ENCODE assay signal across 13 cellular contexts in the genomic region with DNA sequence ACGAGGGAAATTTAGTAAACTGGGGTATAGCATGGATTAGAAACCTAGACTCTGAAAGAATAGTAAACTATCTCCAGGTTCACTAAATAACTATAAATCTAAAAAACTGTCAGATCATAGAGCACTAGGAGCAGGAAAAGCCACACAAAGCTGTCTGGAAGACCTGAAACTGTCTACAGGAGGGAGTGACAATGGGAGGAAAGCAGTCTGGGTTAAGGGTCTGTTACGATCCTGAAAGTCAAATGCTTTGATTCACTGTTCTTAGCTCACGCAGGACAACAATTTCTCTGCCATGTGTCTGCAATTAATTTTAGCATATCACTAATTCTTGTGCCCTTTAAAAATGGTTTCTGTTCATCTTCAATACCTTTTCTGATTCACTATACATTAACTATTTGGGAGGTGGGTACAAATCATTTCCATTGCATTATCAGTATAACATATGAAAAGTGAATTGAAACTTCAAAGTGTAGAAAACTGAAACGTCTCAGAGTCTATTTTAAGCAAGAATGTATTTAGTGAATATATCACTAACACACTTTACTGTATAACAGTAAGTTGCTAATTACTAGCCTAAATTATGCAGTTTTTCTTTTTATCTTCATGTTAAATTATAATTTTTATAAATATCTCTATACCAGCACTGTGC. TPM values are rescaled to one million over a fixed set of nuclear protein-coding genes. Genes with fewer than 3 reads are reported as not detected.
A peak's percentile ranks its signal among the peaks of the same experiment; 100 is the strongest.
DNase-seq lines count a peak whose midpoint lies in the region; ATAC-seq, FAIRE-seq and TF ChIP-seq lines count a peak whose summit lies in the region.
"Had no signal": no experiment of that assay in that cellular context is flagged by ENCODE, and none has a peak within 500 bp of the region (broad histone marks: within the 10 kb centered on the region; RNA-seq: fewer than 3 reads in every experiment).

No MANE protein-coding gene starts in this region.

- TF ChIP-seq EP300 in A549 (IDR thresholded peaks at IDR 0.05): no peak

- DNase-seq in A549 (ENCODE audit: low read depth in 1 of 2, low spot score in 1 of 2) (no peak), dorsolateral prefrontal cortex (no peak), T-helper 2 cell (no peak), DMS79 treated with DMSO at 0.1 percent for 48 hours (lab: John Stamatoyannopoulos, UW) (no peak), NCI-H2081 treated with DMSO at 0.1 percent for 48 hours (lab: John Stamatoyannopoulos, UW) (no peak)
- DNase-seq in central memory CD4-positive, alpha-beta T cell: no peak
- DNase-seq: Kasumi-1, NCI-H524, right lobe of liver, T-helper 17 cell had no signal

- FAIRE-seq in A549 (lab: Jason Lieb, UNC): peak; percentile 46
- FAIRE-seq: H1 had no signal

- H3K4me3 ChIP-seq in A549 (no peak overlapping the region), dorsolateral prefrontal cortex (peak overlapping the region in 4 of 59 donors; percentile 1 to 24 (median 4))
- H3K4me3 ChIP-seq: right lobe of liver had no signal

- intact Hi-C loops in dorsolateral prefrontal cortex (cut with DNase I): no loop called here

- H3K27ac ChIP-seq in A549 (no peak overlapping the region), dorsolateral prefrontal cortex (peak overlapping the region in 44 of 59 donors; percentile 5 to 78 (median 42))
- H3K27ac ChIP-seq: right lobe of liver had no signal

- H3K4me1 ChIP-seq in A549: no peaks in the 10 kb centered on the region

- POLR2A ChIA-PET in A549 (lab: Yijun Ruan, JAX): no interaction called here

- TF ChIP-seq CTCF in A549 (IDR thresholded peaks at IDR 0.05) (no peak), dorsolateral prefrontal cortex (IDR thresholded peaks at IDR 0.05 in 54 of 56, conservative IDR thresholded peaks at IDR 0.05 in 2 of 56; ENCODE audit: low read depth in 1 of 56, partially characterized antibody in 56 of 56) (no peak)

- no peak for ATAC-seq in A549
- peak; percentile 84 for ATAC-seq in GM21423 (IDR thresholded peaks at IDR 0.05; ENCODE audit: unreplicated experiment)
- peak; percentile 79 for ATAC-seq in HG03175 (IDR thresholded peaks at IDR 0.05; ENCODE audit: unreplicated experiment)
- ATAC-seq: T-helper 17 cell had no signal

- TF ChIP-seq RAD21 in A549 (conservative IDR thresholded peaks at IDR 0.05 in 1 of 2, IDR thresholded peaks at IDR 0.05 in 1 of 2): no peak

- H3K4me2 ChIP-seq in A549: no peak overlapping the region

- H3K27me3 ChIP-seq in dorsolateral prefrontal cortex: no peaks in the 10 kb centered on the region
- H3K27me3 ChIP-seq: right lobe of liver had no signal

- WGBS in A549 (ENCODE audit: missing lambda C conversion rate): 92% methylated on average over 4 of the region's 4 CpGs

- CTCF ChIA-PET in A549 (lab: Yijun Ruan, JAX): no interaction called here

- peaks cover 16% of the 10 kb centered on the region for H3K9me3 ChIP-seq in A549
- H3K9me3 ChIP-seq: right lobe of liver had no signal

- TF ChIP-seq POLR2A in A549 (IDR thresholded peaks at IDR 0.05; ENCODE audit: low read length): no peak

TF ChIP-seq in A549, 52 proteins besides CTCF, POLR2A, EP300 and RAD21:
- TF ChIP-seq FOSL2 (IDR thresholded peaks at IDR 0.05) (no peak), FOSL2 (CRISPR knock-in tag; IDR thresholded peaks at IDR 0.05) (no peak), NFE2L2 (conservative IDR thresholded peaks at IDR 0.05; ENCODE audit: low read length) (no peak), HOXA7 (CRISPR knock-in tag; IDR thresholded peaks at IDR 0.05) (no peak), CBX8 (IDR thresholded peaks at IDR 0.05) (no peak), HEYL (CRISPR knock-in tag; IDR thresholded peaks at IDR 0.05) (no peak), GATA3 (IDR thresholded peaks at IDR 0.05; ENCODE audit: borderline replicate concordance) (no peak), NPAS2 (CRISPR knock-in tag; IDR thresholded peaks at IDR 0.05; ENCODE audit: borderline replicate concordance) (no peak), FOSB (CRISPR knock-in tag; IDR thresholded peaks at IDR 0.05) (no peak), RFX5 (IDR thresholded peaks at IDR 0.05) (no peak), KDM5A (IDR thresholded peaks at IDR 0.05) (no peak), ZC3H11A (IDR thresholded peaks at IDR 0.05) (no peak)
- TF ChIP-seq, protein P1, sequence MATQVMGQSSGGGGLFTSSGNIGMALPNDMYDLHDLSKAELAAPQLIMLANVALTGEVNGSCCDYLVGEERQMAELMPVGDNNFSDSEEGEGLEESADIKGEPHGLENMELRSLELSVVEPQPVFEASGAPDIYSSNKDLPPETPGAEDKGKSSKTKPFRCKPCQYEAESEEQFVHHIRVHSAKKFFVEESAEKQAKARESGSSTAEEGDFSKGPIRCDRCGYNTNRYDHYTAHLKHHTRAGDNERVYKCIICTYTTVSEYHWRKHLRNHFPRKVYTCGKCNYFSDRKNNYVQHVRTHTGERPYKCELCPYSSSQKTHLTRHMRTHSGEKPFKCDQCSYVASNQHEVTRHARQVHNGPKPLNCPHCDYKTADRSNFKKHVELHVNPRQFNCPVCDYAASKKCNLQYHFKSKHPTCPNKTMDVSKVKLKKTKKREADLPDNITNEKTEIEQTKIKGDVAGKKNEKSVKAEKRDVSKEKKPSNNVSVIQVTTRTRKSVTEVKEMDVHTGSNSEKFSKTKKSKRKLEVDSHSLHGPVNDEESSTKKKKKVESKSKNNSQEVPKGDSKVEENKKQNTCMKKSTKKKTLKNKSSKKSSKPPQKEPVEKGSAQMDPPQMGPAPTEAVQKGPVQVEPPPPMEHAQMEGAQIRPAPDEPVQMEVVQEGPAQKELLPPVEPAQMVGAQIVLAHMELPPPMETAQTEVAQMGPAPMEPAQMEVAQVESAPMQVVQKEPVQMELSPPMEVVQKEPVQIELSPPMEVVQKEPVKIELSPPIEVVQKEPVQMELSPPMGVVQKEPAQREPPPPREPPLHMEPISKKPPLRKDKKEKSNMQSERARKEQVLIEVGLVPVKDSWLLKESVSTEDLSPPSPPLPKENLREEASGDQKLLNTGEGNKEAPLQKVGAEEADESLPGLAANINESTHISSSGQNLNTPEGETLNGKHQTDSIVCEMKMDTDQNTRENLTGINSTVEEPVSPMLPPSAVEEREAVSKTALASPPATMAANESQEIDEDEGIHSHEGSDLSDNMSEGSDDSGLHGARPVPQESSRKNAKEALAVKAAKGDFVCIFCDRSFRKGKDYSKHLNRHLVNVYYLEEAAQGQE (IDR thresholded peaks at IDR 0.05): no peak
TF ChIP-seq in A549: peak in this region for 0.

RNA-seq across cellular contexts. Expression of gene CEP170, which starts 18.4 kb away (rescaled TPM):
- polyA plus RNA-seq in A549 (2011; rRNA removed) (59.9 and 69.6 TPM in 2 replicates), A549 (2017; fragmentation: RNase III; extraction: RNeasy Plus Mini Kit Qiagen cat#74134 plus additional on column Dnase treatment) (30.4 to 32.6 TPM (median 31.0 TPM) in 3 replicates)
- polyA plus RNA-seq in A549 (2012; cell fraction: cytosol; rRNA removed): 14.1 and 14.6 TPM in 2 replicates
- polyA plus RNA-seq in A549 (2012; cell fraction: nucleus; rRNA removed): 19.0 and 21.8 TPM in 2 replicates
- polyA minus RNA-seq in A549 (2011; rRNA and poly(A)+ RNA removed): 66.5 and 87.3 TPM in 2 replicates
- 100 to 1,000 TPM; 123 to 223 (median 176) TPM for total RNA-seq in dorsolateral prefrontal cortex

RNA-seq across cellular contexts. Expression of gene SDCCAG8, which starts 19.1 kb away (rescaled TPM):
- 59.3 and 64.8 TPM in 2 replicates for polyA plus RNA-seq in A549 (2011; rRNA removed)
- polyA plus RNA-seq in A549 (2012; cell fraction: cytosol; rRNA removed): 79.9 and 95.6 TPM in 2 replicates
- polyA plus RNA-seq in A549 (2012; cell fraction: nucleus; rRNA removed): 40.9 and 51.4 TPM in 2 replicates
- polyA plus RNA-seq in A549 (2017; fragmentation: RNase III; extraction: RNeasy Plus Mini Kit Qiagen cat#74134 plus additional on column Dnase treatment): 44.3 to 52.5 TPM (median 48.8 TPM) in 3 replicates
- 12.6 and 20.8 TPM in 2 replicates for polyA minus RNA-seq in A549 (2011; rRNA and poly(A)+ RNA removed)
- total RNA-seq in dorsolateral prefrontal cortex: 100 to 1,000 TPM in 15 of 120 experiments, 10 to 100 TPM in 105; 60.3 to 122 (median 85.0) TPM

Comparison
In these comparisons a context has a peak if more than half of its experiments do, and no peak if none do; other contexts are left out.
1. ATAC-seq: peak in GM21423 (single experiment) and HG03175 (single experiment); none in A549 (0 of 2).
2. H3K27ac ChIP-seq: peak in dorsolateral prefrontal cortex (44 of 59); none in A549 (0 of 2).